16 cellular contexts compared by ENCODE assay signal in the genomic region with DNA sequence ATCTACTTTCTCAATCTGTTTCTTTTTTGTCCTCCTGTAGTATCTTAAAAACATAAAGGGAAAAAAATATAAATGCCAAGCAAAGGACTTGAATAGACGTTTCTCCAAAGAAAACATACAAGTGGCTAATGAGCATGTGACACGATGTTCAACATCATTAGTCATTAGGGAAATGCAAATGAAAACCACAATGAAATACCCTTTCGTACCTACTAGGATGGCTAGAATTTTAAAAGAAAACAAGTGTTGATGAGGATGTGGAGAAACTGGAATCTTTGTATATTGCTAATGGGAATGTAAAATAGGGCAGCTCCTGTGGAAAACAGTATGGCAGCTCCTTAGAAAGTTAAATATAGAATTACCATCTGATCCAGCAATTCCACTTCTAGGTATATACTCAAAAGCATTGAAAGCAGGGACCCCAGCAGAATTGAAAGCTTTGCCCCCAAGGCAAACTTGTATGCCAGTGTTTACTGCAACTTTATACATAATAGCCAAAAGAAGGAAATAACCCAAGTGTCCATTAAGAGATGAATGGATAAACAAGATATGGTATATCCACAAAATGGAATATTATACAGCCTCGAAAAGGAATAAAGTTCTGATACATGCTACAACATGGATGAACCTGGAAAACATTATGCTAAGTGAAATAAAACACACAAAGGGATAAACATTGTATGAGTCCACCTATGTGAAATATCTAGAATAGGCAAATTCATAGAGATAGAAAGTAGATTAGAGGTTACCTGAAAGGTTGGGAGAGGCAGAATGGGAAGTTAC.
DNase-seq lines count a peak whose midpoint lies in the region; ATAC-seq and TF ChIP-seq lines count a peak whose summit lies in the region.
"Had no signal": no experiment of that assay in that cellular context is flagged by ENCODE, and none has a peak within 500 bp of the region (broad histone marks: within the 10 kb centered on the region; RNA-seq: fewer than 3 reads in every experiment).

No MANE protein-coding gene starts in this region.

- CTCF ChIA-PET in activated CD8-positive, alpha-beta memory T cell treated with anti-CD3 and anti-CD28 coated beads, Interleukin-2, amount 10 ng/mL, durations not matched to agents 7 days and 5 days (lab: Charles Lee), result interaction anchor here (2.1 kb wide), 1 partner anchor 18 kb away, joined by 6 read pairs; no protein-coding TSS in a partner anchor

- H3K79me2 ChIP-seq in neural progenitor cell (ENCODE audit: low read depth), result no peaks in the 10 kb centered on the region
- H3K79me2 ChIP-seq in osteoblast (ENCODE audit: insufficient read depth, low read length), result no peaks in the 10 kb centered on the region

- no peaks in the 10 kb centered on the region for H3K27me3 Mint-ChIP-seq in activated CD8-positive, alpha-beta memory T cell treated with anti-CD3 and anti-CD28 coated beads, Interleukin-2, amount 10 ng/mL, durations not matched to agents 7 days and 5 days
- H3K27me3 Mint-ChIP-seq in IgD-negative memory B cell (no peaks in the 10 kb centered on the region), neural progenitor cell (ENCODE audit: insufficient read depth, low read depth) (no peaks in the 10 kb centered on the region)
- no peaks in the 10 kb centered on the region for H3K27me3 Mint-ChIP-seq in activated naive CD8-positive, alpha-beta T cell

- H3K36me3 Mint-ChIP-seq in activated CD8-positive, alpha-beta memory T cell treated with anti-CD3 and anti-CD28 coated beads, Interleukin-2, amount 10 ng/mL, durations not matched to agents 7 days and 5 days, result peaks cover 25% of the 10 kb centered on the region
- no peaks in the 10 kb centered on the region for H3K36me3 Mint-ChIP-seq in IgD-negative memory B cell
- peaks cover 4% of the 10 kb centered on the region for H3K36me3 Mint-ChIP-seq in activated naive CD8-positive, alpha-beta T cell
- H3K36me3 Mint-ChIP-seq in neural progenitor cell, result no peaks in the 10 kb centered on the region

- peak overlapping the region; percentile 96 for H3K27ac Mint-ChIP-seq in activated CD8-positive, alpha-beta memory T cell treated with anti-CD3 and anti-CD28 coated beads, Interleukin-2, amount 10 ng/mL, durations not matched to agents 7 days and 5 days
- H3K27ac Mint-ChIP-seq in IgD-negative memory B cell (peak overlapping the region; percentile 90 to 99 (median 96)), neural progenitor cell (no peak overlapping the region)
- H3K27ac Mint-ChIP-seq in activated naive CD8-positive, alpha-beta T cell, result peak overlapping the region; percentile 94
- H3K27ac Mint-ChIP-seq: GM23338 had no signal

- H3K27ac ChIP-seq in neural progenitor cell, result no peak overlapping the region
- no peak overlapping the region for H3K27ac ChIP-seq in osteoblast (ENCODE audit: low read depth, low read length)
- H3K27ac ChIP-seq: cardiac muscle cell had no signal

- H3K4me1 ChIP-seq in neural progenitor cell (peaks cover 5% of the 10 kb centered on the region), osteoblast (ENCODE audit: insufficient read depth, low read length) (no peaks in the 10 kb centered on the region)

- no peak overlapping the region for H3K9ac ChIP-seq in neural progenitor cell

- H3K4me3 Mint-ChIP-seq in activated CD8-positive, alpha-beta memory T cell treated with anti-CD3 and anti-CD28 coated beads, Interleukin-2, amount 10 ng/mL, durations not matched to agents 7 days and 5 days, result peak overlapping the region; percentile 34
- peak overlapping the region in 2 of 4 donors; percentile 85 for H3K4me3 Mint-ChIP-seq in IgD-negative memory B cell
- H3K4me3 Mint-ChIP-seq in activated naive CD8-positive, alpha-beta T cell, result peak overlapping the region; percentile 49
- H3K4me3 Mint-ChIP-seq in neural progenitor cell, result no peak overlapping the region
- H3K4me3 Mint-ChIP-seq: GM23338 had no signal

- no peak overlapping the region for H2AFZ ChIP-seq in neural progenitor cell (replicated peaks)
- no peak overlapping the region for H2AFZ ChIP-seq in osteoblast (ENCODE audit: low read length)
- H2AFZ ChIP-seq: GM23338 had no signal

- TF ChIP-seq CTCF in neural progenitor cell (IDR thresholded peaks at IDR 0.05) (no peak), osteoblast (IDR thresholded peaks at IDR 0.05; ENCODE audit: extremely low read depth, low read depth, low read length) (no peak)

- no peak for DNase-seq in activated CD8-positive, alpha-beta memory T cell treated with anti-CD3 and anti-CD28 coated beads, Interleukin-2, amount 10 ng/mL, durations not matched to agents 7 days and 5 days
- DNase-seq in activated CD8-positive, alpha-beta memory T cell treated with anti-CD3 and anti-CD28 coated beads, Interleukin-2, amount 50 U/mL, for 48 hours, result no peak
- no peak for DNase-seq in neural progenitor cell (ENCODE audit: low spot score)
- no peak for DNase-seq in osteoblast (ENCODE audit: insufficient read length, low spot score, missing footprints)
- DNase-seq in T1000 (lab: John Stamatoyannopoulos, UW), result no peak
- DNase-seq: ACHN; activated CD4-positive, alpha-beta T cell treated with anti-CD3 and anti-CD28 coated beads, Interleukin-2, amount 50 U/mL, for 1 hour; NCI-H1092; NCI-H774; retina had no signal

- H3K27me3 ChIP-seq in neural progenitor cell (no peaks in the 10 kb centered on the region), osteoblast (ENCODE audit: insufficient read depth, low read length) (no peaks in the 10 kb centered on the region)
- H3K27me3 ChIP-seq: cardiac muscle cell, tibial nerve had no signal

- peaks cover 5% of the 10 kb centered on the region for H3F3A ChIP-seq in neural progenitor cell (ENCODE audit: low read depth)

- H3K9me3 ChIP-seq in neural progenitor cell (ENCODE audit: low read depth) (peaks cover 8% of the 10 kb centered on the region), osteoblast (ENCODE audit: low read depth, low read length) (no peaks in the 10 kb centered on the region)
- H3K9me3 ChIP-seq: tibial nerve had no signal

- peak overlapping the region; percentile 9 for H3K4me3 ChIP-seq in neural progenitor cell
- H3K4me3 ChIP-seq in osteoblast (ENCODE audit: insufficient read depth, low read length), result no peak overlapping the region
- H3K4me3 ChIP-seq: cardiac muscle cell, GM23338, tibial nerve had no signal

- H3K36me3 ChIP-seq in neural progenitor cell, result no peaks in the 10 kb centered on the region
- no peaks in the 10 kb centered on the region for H3K36me3 ChIP-seq in osteoblast (ENCODE audit: insufficient read depth, low read length)
- H3K36me3 ChIP-seq: cardiac muscle cell, tibial nerve had no signal

- no peak for ATAC-seq in activated CD8-positive, alpha-beta memory T cell treated with anti-CD3 and anti-CD28 coated beads, Interleukin-2, amount 10 ng/mL, durations not matched to agents 7 days and 5 days
- ATAC-seq in HG03097 (IDR thresholded peaks at IDR 0.05; ENCODE audit: low FRiP score, unreplicated experiment), result no peak
- ATAC-seq: GM23338 had no signal

- H3K9me3 Mint-ChIP-seq in activated CD8-positive, alpha-beta memory T cell treated with anti-CD3 and anti-CD28 coated beads, Interleukin-2, amount 10 ng/mL, durations not matched to agents 7 days and 5 days (ENCODE audit: low read depth), result no peaks in the 10 kb centered on the region
- H3K9me3 Mint-ChIP-seq in IgD-negative memory B cell (peaks cover 2 to 6% (median 4%) of the 10 kb centered on the region in 3 donors), neural progenitor cell (peaks cover 19% of the 10 kb centered on the region)
- no peaks in the 10 kb centered on the region for H3K9me3 Mint-ChIP-seq in activated naive CD8-positive, alpha-beta T cell (ENCODE audit: low read depth)

- no peaks in the 10 kb centered on the region for H4K20me1 ChIP-seq in neural progenitor cell (ENCODE audit: low read depth)
- peaks cover 5% of the 10 kb centered on the region for H4K20me1 ChIP-seq in osteoblast (ENCODE audit: insufficient read depth, low read length)

- H3K4me1 Mint-ChIP-seq in activated CD8-positive, alpha-beta memory T cell treated with anti-CD3 and anti-CD28 coated beads, Interleukin-2, amount 10 ng/mL, durations not matched to agents 7 days and 5 days, result peaks cover 96% of the 10 kb centered on the region
- H3K4me1 Mint-ChIP-seq in IgD-negative memory B cell (peaks cover 32 to 66% (median 60%) of the 10 kb centered on the region in 3 donors), neural progenitor cell (peaks cover 17% of the 10 kb centered on the region)
- peaks cover 95% of the 10 kb centered on the region for H3K4me1 Mint-ChIP-seq in activated naive CD8-positive, alpha-beta T cell (ENCODE audit: low read depth)

- H3K4me2 ChIP-seq in neural progenitor cell (no peak overlapping the region), osteoblast (ENCODE audit: insufficient read depth, low read length) (no peak overlapping the region)
- H3K4me2 ChIP-seq: GM23338 had no signal
